Comparison of ENCODE assay signal across 1 cellular context in the genomic region with DNA sequence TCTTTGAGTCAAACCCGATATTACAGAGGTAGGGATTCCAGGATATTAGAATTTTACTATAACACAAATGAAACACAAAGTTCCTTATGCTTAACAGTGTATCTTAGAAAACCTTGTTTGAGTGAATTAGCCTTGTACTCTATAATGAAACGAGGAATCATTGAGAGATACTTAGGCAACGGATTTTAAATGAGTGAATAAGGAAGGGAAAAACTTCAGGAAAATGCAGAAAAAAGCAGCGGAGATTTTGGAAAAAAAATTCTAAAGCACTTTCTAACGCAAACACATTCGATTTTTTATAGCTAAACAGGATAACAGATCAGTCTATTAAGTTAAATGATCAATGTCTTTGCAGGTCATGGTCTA.
TF ChIP-seq lines count a peak whose summit lies in the region.

No MANE protein-coding gene starts in this region.

TF ChIP-seq in WTC11, 78 proteins besides CTCF, POLR2A, EP300 and RAD21 (continued from another document):
- TF ChIP-seq, protein P1, sequence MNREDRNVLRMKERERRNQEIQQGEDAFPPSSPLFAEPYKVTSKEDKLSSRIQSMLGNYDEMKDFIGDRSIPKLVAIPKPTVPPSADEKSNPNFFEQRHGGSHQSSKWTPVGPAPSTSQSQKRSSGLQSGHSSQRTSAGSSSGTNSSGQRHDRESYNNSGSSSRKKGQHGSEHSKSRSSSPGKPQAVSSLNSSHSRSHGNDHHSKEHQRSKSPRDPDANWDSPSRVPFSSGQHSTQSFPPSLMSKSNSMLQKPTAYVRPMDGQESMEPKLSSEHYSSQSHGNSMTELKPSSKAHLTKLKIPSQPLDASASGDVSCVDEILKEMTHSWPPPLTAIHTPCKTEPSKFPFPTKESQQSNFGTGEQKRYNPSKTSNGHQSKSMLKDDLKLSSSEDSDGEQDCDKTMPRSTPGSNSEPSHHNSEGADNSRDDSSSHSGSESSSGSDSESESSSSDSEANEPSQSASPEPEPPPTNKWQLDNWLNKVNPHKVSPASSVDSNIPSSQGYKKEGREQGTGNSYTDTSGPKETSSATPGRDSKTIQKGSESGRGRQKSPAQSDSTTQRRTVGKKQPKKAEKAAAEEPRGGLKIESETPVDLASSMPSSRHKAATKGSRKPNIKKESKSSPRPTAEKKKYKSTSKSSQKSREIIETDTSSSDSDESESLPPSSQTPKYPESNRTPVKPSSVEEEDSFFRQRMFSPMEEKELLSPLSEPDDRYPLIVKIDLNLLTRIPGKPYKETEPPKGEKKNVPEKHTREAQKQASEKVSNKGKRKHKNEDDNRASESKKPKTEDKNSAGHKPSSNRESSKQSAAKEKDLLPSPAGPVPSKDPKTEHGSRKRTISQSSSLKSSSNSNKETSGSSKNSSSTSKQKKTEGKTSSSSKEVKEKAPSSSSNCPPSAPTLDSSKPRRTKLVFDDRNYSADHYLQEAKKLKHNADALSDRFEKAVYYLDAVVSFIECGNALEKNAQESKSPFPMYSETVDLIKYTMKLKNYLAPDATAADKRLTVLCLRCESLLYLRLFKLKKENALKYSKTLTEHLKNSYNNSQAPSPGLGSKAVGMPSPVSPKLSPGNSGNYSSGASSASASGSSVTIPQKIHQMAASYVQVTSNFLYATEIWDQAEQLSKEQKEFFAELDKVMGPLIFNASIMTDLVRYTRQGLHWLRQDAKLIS (CRISPR knock-in tag; IDR thresholded peaks at IDR 0.05; ENCODE audit: borderline replicate concordance): no peak
